In the genomic region with DNA sequence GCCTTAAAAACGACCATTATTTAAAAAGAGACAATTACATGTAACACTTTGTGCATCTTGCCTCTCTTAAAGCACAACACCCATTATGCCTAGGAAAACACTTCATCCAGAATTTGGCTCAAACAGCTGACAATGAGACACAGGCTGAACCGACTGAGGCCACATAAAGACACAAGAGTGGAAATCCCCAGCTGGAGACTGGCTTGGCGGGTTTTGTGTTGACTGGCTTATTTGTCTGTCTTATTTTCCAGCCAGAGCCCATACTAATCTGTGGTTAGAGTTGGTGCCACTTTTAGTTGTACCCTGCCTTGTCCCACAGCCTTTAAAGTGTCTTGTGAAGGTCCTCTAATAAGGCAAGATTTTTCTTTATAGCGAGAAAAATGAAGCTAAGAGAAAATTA, we compare ENCODE assay signal across 8 cellular contexts. TPM values are rescaled to one million over a fixed set of nuclear protein-coding genes. Genes with fewer than 3 reads are reported as not detected.
DNase-seq lines count a peak whose midpoint lies in the region; ATAC-seq and TF ChIP-seq lines count a peak whose summit lies in the region.

No MANE protein-coding gene starts in this region.

- TF ChIP-seq CTCF in GM20000 (IDR thresholded peaks at IDR 0.05; ENCODE audit: extremely low read depth, missing control alignments) (no peak), stomach (IDR thresholded peaks at IDR 0.05) (no peak)

- no peaks in the 10 kb centered on the region for H3K27me3 ChIP-seq in stomach

- intact Hi-C loops in stomach (cut with DNase I; ENCODE audit: low total_unique reads): loop anchor here (10.0 kb wide), 1 partner anchor 87 kb away; no protein-coding TSS in a partner anchor

- no peak overlapping the region for H3K27ac ChIP-seq in stomach

- peaks cover 5 to 61% (median 34%) of the 10 kb centered on the region in 4 donors for H3K36me3 ChIP-seq in stomach

- no peaks in the 10 kb centered on the region for H3K27me3 Mint-ChIP-seq in activated naive CD8-positive, alpha-beta T cell treated with anti-CD3 and anti-CD28 coated beads for 36 hours

- no peaks in the 10 kb centered on the region for H3K9me3 Mint-ChIP-seq in activated naive CD8-positive, alpha-beta T cell treated with anti-CD3 and anti-CD28 coated beads for 36 hours

- no peak for ATAC-seq in HG03442 (IDR thresholded peaks at IDR 0.05; ENCODE audit: unreplicated experiment)
- ATAC-seq in GM21360 (IDR thresholded peaks at IDR 0.05; ENCODE audit: unreplicated experiment): no peak

- H3K36me3 Mint-ChIP-seq in activated naive CD8-positive, alpha-beta T cell treated with anti-CD3 and anti-CD28 coated beads for 36 hours: peaks cover 30% of the 10 kb centered on the region

- H3K4me1 Mint-ChIP-seq in activated naive CD8-positive, alpha-beta T cell treated with anti-CD3 and anti-CD28 coated beads for 36 hours: peaks cover 44% of the 10 kb centered on the region

- no peak for TF ChIP-seq EP300 in stomach (IDR thresholded peaks at IDR 0.05)

- no peak for TF ChIP-seq POLR2A in stomach (IDR thresholded peaks at IDR 0.05)

- H3K4me3 Mint-ChIP-seq in activated naive CD8-positive, alpha-beta T cell treated with anti-CD3 and anti-CD28 coated beads for 36 hours: no peak overlapping the region

- 46 to 74% (median 59%) methylated on average over 4 of the region's 4 CpGs for WGBS in stomach, 5 donors

- peak overlapping the region; percentile 20 for H3K27ac Mint-ChIP-seq in activated naive CD8-positive, alpha-beta T cell treated with anti-CD3 and anti-CD28 coated beads for 36 hours

- no peaks in the 10 kb centered on the region for H3K9me3 ChIP-seq in stomach

- no peak overlapping the region for H3K4me3 ChIP-seq in stomach

- H3K4me1 ChIP-seq in stomach: peaks cover 0 to 13% (median 5%) of the 10 kb centered on the region in 4 donors

- peak; percentile 61 for DNase-seq in GM20000 (ENCODE audit: low spot score)
- DNase-seq in NCI-H748 treated with DMSO at 0.1 percent for 48 hours (lab: John Stamatoyannopoulos, UW): peak; percentile 38
- DNase-seq in activated naive CD8-positive, alpha-beta T cell treated with anti-CD3 and anti-CD28 coated beads for 36 hours: no peak
- peak; percentile 59 for DNase-seq in stimulated activated CD4-positive, alpha-beta T cell treated with anti-CD3 and anti-CD28 coated beads, Interleukin-15, amount 100 ng/mL, for 24 hours
- DNase-seq in mesenteric fat pad (ENCODE audit: low spot score): no peak
- DNase-seq in stomach: no peak

RNA-seq across cellular contexts. Expression of a gene that starts 21.2 kb away (rescaled TPM):
- total RNA-seq in activated naive CD8-positive, alpha-beta T cell treated with anti-CD3 and anti-CD28 coated beads for 36 hours: 10 to 100 TPM; 45.2 to 47.4 TPM
- total RNA-seq in mesenteric fat pad (13.8 TPM), stomach (100 to 1,000 TPM in 1 of 5 donors, 10 to 100 TPM in 3, 1 to 10 TPM in 1; 7.7 to 249 (median 17.4) TPM)
- 1 to 10 TPM; 4.7 to 6.1 (median 6.0) TPM for polyA plus RNA-seq in stomach

RNA-seq across cellular contexts. Expression of a gene that starts 41.3 kb away (rescaled TPM):
- total RNA-seq in activated naive CD8-positive, alpha-beta T cell treated with anti-CD3 and anti-CD28 coated beads for 36 hours: 10 to 100 TPM; 46.1 to 47.4 TPM
- total RNA-seq in mesenteric fat pad (48.6 TPM), stomach (100 to 1,000 TPM in 1 of 5 donors, 10 to 100 TPM in 4; 12.1 to 261 (median 82.1) TPM)
- 100 to 1,000 TPM in 2 of 3 donors, 10 to 100 TPM in 1; 95.3 to 143 (median 104) TPM for polyA plus RNA-seq in stomach

Comparison
In these comparisons a context has a peak if more than half of its experiments do, and no peak if none do; other contexts are left out.
1. DNase-seq: peak in GM20000 (single experiment), NCI-H748 treated with DMSO at 0.1 percent for 48 hours (single experiment) and stimulated activated CD4-positive, alpha-beta T cell treated with anti-CD3 and anti-CD28 coated beads, Interleukin-15, amount 100 ng/mL, for 24 hours (single experiment); none in activated naive CD8-positive, alpha-beta T cell treated with anti-CD3 and anti-CD28 coated beads for 36 hours (single experiment), mesenteric fat pad (single experiment) and stomach (single experiment).